Comparison of ENCODE assay signal across 7 cellular contexts in the genomic region with DNA sequence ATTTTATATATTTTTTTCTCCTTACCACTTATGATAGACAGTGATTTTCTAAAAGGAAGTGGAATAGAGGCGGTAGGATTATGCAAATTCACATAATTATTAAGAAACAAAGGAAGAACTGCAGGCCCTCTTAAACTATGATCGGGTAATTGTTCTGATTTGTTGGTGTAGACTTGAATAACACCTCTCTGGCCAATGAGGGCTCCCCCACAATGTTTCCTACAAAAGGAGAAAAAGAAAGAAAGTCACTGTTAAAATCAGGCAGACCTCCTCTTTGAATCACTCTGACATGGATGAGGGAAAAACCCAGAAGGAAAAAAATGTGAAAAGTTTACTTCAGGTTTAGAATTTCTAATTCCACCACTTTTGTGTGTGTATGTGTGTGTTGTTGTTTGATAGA.
"Had no signal": no experiment of that assay in that cellular context is flagged by ENCODE, and none has a peak within 500 bp of the region (broad histone marks: within the 10 kb centered on the region; RNA-seq: fewer than 3 reads in every experiment).

No MANE protein-coding gene starts in this region.

- H2AFZ ChIP-seq: GM23248 had no signal

- H3K27ac ChIP-seq: GM23248 had no signal

- H3K27ac Mint-ChIP-seq: HFFc6 had no signal

- H3K4me3 Mint-ChIP-seq: H9, HFFc6 had no signal

- ATAC-seq: HCT116 had no signal

- H3K9me3 Mint-ChIP-seq: H9 had no signal

- DNase-seq: GM23248, GOT3, H7, H9, HCEC 1CT, HFFc6 had no signal

- H3K4me3 ChIP-seq: GM23248 had no signal
